ENCODE assay signal across 11 cellular contexts in genomic region chr2:43831438-43832294, GRCh38. TPM values are rescaled to one million over a fixed set of nuclear protein-coding genes. Genes with fewer than 3 reads are reported as not detected.
A peak's percentile ranks its signal among the peaks of the same experiment; 100 is the strongest.
DNase-seq lines count a peak whose midpoint lies in the region; ATAC-seq, FAIRE-seq and TF ChIP-seq lines count a peak whose summit lies in the region.
"Had no signal": no experiment of that assay in that cellular context is flagged by ENCODE, and none has a peak within 500 bp of the region (broad histone marks: within the 10 kb centered on the region; RNA-seq: fewer than 3 reads in every experiment).

No MANE protein-coding gene starts in this region.

- H3K27me3 ChIP-seq in endodermal cell (ENCODE audit: control insufficient read depth, insufficient read depth, low read length, poor library complexity, severe bottlenecking) = peaks cover 31% of the 10 kb centered on the region

- TF ChIP-seq RAD21 in A549 (conservative IDR thresholded peaks at IDR 0.05 in 1 of 2, IDR thresholded peaks at IDR 0.05 in 1 of 2) = no peak

- H3K4me1 Mint-ChIP-seq in endodermal cell = no peaks in the 10 kb centered on the region
- H3K4me1 Mint-ChIP-seq in nephron progenitor cell = no peaks in the 10 kb centered on the region

- H3K4me3 ChIP-seq in A549 = peak overlapping the region; percentile 37
- peak overlapping the region; percentile 64 for H3K4me3 ChIP-seq in endodermal cell (ENCODE audit: low read length)

- no peak for TF ChIP-seq EP300 in A549 (IDR thresholded peaks at IDR 0.05)

- H3K4me1 ChIP-seq in A549 = no peaks in the 10 kb centered on the region
- no peaks in the 10 kb centered on the region for H3K4me1 ChIP-seq in endodermal cell (ENCODE audit: control insufficient read depth, insufficient read depth, low read length)

- H3K9ac ChIP-seq in endodermal cell (ENCODE audit: extremely low read depth, low read length, poor library complexity, severe bottlenecking) = no peak overlapping the region

- no peaks in the 10 kb centered on the region for H3K9me3 ChIP-seq in A549
- no peaks in the 10 kb centered on the region for H3K9me3 ChIP-seq in endodermal cell (ENCODE audit: control insufficient read depth, low read length)
- H3K9me3 ChIP-seq: esophagus muscularis mucosa had no signal

- FAIRE-seq in A549 (lab: Jason Lieb, UNC) (no peak), HTR-8/SVneo (lab: Jason Lieb, UNC) (no peak)

- H3K27me3 Mint-ChIP-seq in endodermal cell (ENCODE audit: insufficient read depth) (peaks cover 7% of the 10 kb centered on the region), nephron progenitor cell (ENCODE audit: low read depth, poor library complexity) (peaks cover 14% of the 10 kb centered on the region)

- 49% methylated on average over 36 of the region's 56 CpGs for WGBS in A549 (ENCODE audit: missing lambda C conversion rate)
- 30 to 60% methylated on average over 6 to 56 of the region's 56 CpGs for WGBS in endodermal cell (ENCODE audit: insufficient coverage in 1 of 2, insufficient read length in 1 of 2), 2 experiments

- CTCF ChIA-PET in A549 (lab: Yijun Ruan, JAX) = no interaction called here

- TF ChIP-seq POLR2A in A549 (IDR thresholded peaks at IDR 0.05; ENCODE audit: low read length) = no peak

- TF ChIP-seq CTCF in A549 (IDR thresholded peaks at IDR 0.05) (no peak), endodermal cell (conservative IDR thresholded peaks at IDR 0.05) (no peak), nephron progenitor cell (IDR thresholded peaks at IDR 0.05) (no peak)

- POLR2A ChIA-PET in A549 (lab: Yijun Ruan, JAX) = no interaction called here

- peak; percentile 52 to 74 for ATAC-seq in A549

- H3K4me2 ChIP-seq in A549 = peak overlapping the region; percentile 75

- peak overlapping the region in 1 of 2 experiments; percentile 44; a peak in 2 of 6 replicates for H3K27ac ChIP-seq in A549
- H3K27ac ChIP-seq in endodermal cell (ENCODE audit: low read depth, low read length) = no peak overlapping the region
- H3K27ac ChIP-seq: esophagus muscularis mucosa, HL-60 had no signal

- H3K9me3 Mint-ChIP-seq in endodermal cell (no peaks in the 10 kb centered on the region), nephron progenitor cell (peaks cover 3% of the 10 kb centered on the region)
- H3K9me3 Mint-ChIP-seq: CD4-positive, alpha-beta T cell had no signal

- DNase-seq in A549 (ENCODE audit: low read depth in 1 of 2, low spot score in 1 of 2) (no peak), NCI-H146 (lab: John Stamatoyannopoulos, UW) (peak; percentile 81), endodermal cell (no peak), nephron progenitor cell (no peak), NK-92 (lab: John Stamatoyannopoulos, UW; ENCODE audit: unreplicated experiment) (no peak), HTR-8/SVneo (ENCODE audit: insufficient read length, low spot score) (no peak), NCI-H1436 treated with DMSO at 0.1 percent for 48 hours (lab: John Stamatoyannopoulos, UW) (no peak), NCI-H187 (lab: John Stamatoyannopoulos, UW) (no peak)
- DNase-seq: CD4-positive, alpha-beta T cell had no signal

- no peak overlapping the region for H3K27ac Mint-ChIP-seq in endodermal cell
- H3K27ac Mint-ChIP-seq in nephron progenitor cell = peak overlapping the region; percentile 47
- H3K27ac Mint-ChIP-seq: CD4-positive, alpha-beta T cell had no signal

- no peaks in the 10 kb centered on the region for H3K36me3 Mint-ChIP-seq in endodermal cell (ENCODE audit: low read depth)
- no peaks in the 10 kb centered on the region for H3K36me3 Mint-ChIP-seq in nephron progenitor cell (ENCODE audit: low read depth)

- H3K4me3 Mint-ChIP-seq in endodermal cell (peak overlapping the region; percentile 44), nephron progenitor cell (no peak overlapping the region)
- H3K4me3 Mint-ChIP-seq: CD4-positive, alpha-beta T cell had no signal

- H3K36me3 ChIP-seq in endodermal cell (ENCODE audit: control insufficient read depth, insufficient read depth, low read length) = no peaks in the 10 kb centered on the region
- H3K36me3 ChIP-seq: esophagus muscularis mucosa had no signal

TF ChIP-seq in A549, 52 proteins besides CTCF, POLR2A, EP300 and RAD21:
- no peak for TF ChIP-seq CHD2 (IDR thresholded peaks at IDR 0.05; ENCODE audit: low read length, partially characterized antibody)
- TF ChIP-seq, protein P1, sequence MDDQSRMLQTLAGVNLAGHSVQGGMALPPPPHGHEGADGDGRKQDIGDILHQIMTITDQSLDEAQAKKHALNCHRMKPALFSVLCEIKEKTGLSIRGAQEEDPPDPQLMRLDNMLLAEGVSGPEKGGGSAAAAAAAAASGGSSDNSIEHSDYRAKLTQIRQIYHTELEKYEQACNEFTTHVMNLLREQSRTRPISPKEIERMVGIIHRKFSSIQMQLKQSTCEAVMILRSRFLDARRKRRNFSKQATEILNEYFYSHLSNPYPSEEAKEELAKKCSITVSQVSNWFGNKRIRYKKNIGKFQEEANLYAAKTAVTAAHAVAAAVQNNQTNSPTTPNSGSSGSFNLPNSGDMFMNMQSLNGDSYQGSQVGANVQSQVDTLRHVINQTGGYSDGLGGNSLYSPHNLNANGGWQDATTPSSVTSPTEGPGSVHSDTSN (IDR thresholded peaks at IDR 0.05) = no peak

RNA-seq across cellular contexts. Expression of gene ABCG5, which starts 7.0 kb away (rescaled TPM):
- not detected in 2 replicates for polyA plus RNA-seq in A549 (2011; rRNA removed)
- 0.01 TPM in 2 replicates for polyA plus RNA-seq in A549 (2012; cell fraction: cytosol; rRNA removed)
- polyA plus RNA-seq in A549 (2012; cell fraction: nucleus; rRNA removed) = not detected in 2 replicates
- polyA plus RNA-seq in A549 (2017; fragmentation: RNase III; extraction: RNeasy Plus Mini Kit Qiagen cat#74134 plus additional on column Dnase treatment) = not detected in 3 replicates
- polyA minus RNA-seq in A549 (2011; rRNA and poly(A)+ RNA removed) = not detected in 2 replicates
- total RNA-seq in endodermal cell = not detected
- polyA plus RNA-seq in endodermal cell (2013, experiment 1 of 2) = not detected
- not detected for polyA plus RNA-seq in endodermal cell (2013, experiment 2 of 2)
- total RNA-seq: CD4-positive, alpha-beta T cell; esophagus muscularis mucosa had no signal

RNA-seq across cellular contexts. Expression of gene ABCG8, which starts 7.1 kb away (rescaled TPM):
- polyA plus RNA-seq in A549 (2011; rRNA removed) (not detected in 2 replicates), A549 (2017; fragmentation: RNase III; extraction: RNeasy Plus Mini Kit Qiagen cat#74134 plus additional on column Dnase treatment) (not detected in 3 replicates)
- polyA plus RNA-seq in A549 (2012; cell fraction: cytosol; rRNA removed) = not detected in 2 replicates
- not detected in 2 replicates for polyA plus RNA-seq in A549 (2012; cell fraction: nucleus; rRNA removed)
- polyA minus RNA-seq in A549 (2011; rRNA and poly(A)+ RNA removed) = not detected in 2 replicates
- not detected for total RNA-seq in endodermal cell
- polyA plus RNA-seq in endodermal cell (2013, experiment 1 of 2) = not detected
- not detected for polyA plus RNA-seq in endodermal cell (2013, experiment 2 of 2)
- total RNA-seq: CD4-positive, alpha-beta T cell; esophagus muscularis mucosa had no signal

RNA-seq across cellular contexts. Expression of gene DYNC2LI1, which starts 57.8 kb away (rescaled TPM):
- 33.5 and 44.3 TPM in 2 replicates for polyA plus RNA-seq in A549 (2011; rRNA removed)
- 7.9 and 8.8 TPM in 2 replicates for polyA plus RNA-seq in A549 (2012; cell fraction: cytosol; rRNA removed)
- 3.1 and 5.9 TPM in 2 replicates for polyA plus RNA-seq in A549 (2012; cell fraction: nucleus; rRNA removed)
- 22.2 to 28.2 TPM (median 23.7 TPM) in 3 replicates for polyA plus RNA-seq in A549 (2017; fragmentation: RNase III; extraction: RNeasy Plus Mini Kit Qiagen cat#74134 plus additional on column Dnase treatment)
- polyA minus RNA-seq in A549 (2011; rRNA and poly(A)+ RNA removed) = 6.5 and 6.7 TPM in 2 replicates
- total RNA-seq in endodermal cell = 10 to 100 TPM; 17.1 to 39.7 TPM
- polyA plus RNA-seq in endodermal cell (2013, experiment 1 of 2) = 29.0 TPM
- 29.6 TPM for polyA plus RNA-seq in endodermal cell (2013, experiment 2 of 2)
